ENCODE assay signal across 20 cellular contexts in genomic region chr11:133720951-133721350, GRCh38.
DNase-seq lines count a peak whose midpoint lies in the region; ATAC-seq and TF ChIP-seq lines count a peak whose summit lies in the region.
"Had no signal": no experiment of that assay in that cellular context is flagged by ENCODE, and none has a peak within 500 bp of the region (broad histone marks: within the 10 kb centered on the region; RNA-seq: fewer than 3 reads in every experiment).

No MANE protein-coding gene starts in this region.

- H3K27ac ChIP-seq in trophoblast cell (ENCODE audit: low read depth, low read length) (no peak overlapping the region), aorta (ENCODE audit: low read depth in 1 of 2, low read length in 2 of 2) (no peak overlapping the region)
- H3K27ac ChIP-seq: A549 had no signal

- POLR2A ChIA-PET in MCF 10A (lab: Yijun Ruan, JAX): no interaction called here

- H3K18ac ChIP-seq in trophoblast cell (ENCODE audit: low read length): no peak overlapping the region

- H3K4ac ChIP-seq in trophoblast cell (ENCODE audit: low read depth, low read length): no peak overlapping the region

- H3K23ac ChIP-seq in trophoblast cell (ENCODE audit: low read length): no peak overlapping the region

- no TSS peak for BruUV-seq in MCF 10A (replicated peaks; lab: Mats Ljungman, UMichigan)

- peak in 42 of 58 donors; percentile 4 to 86 (median 44) for DNase-seq in anterior cingulate cortex (lab: John Stamatoyannopoulos, UW)
- peak; percentile 36 for DNase-seq in inferior parietal cortex (ENCODE audit: extremely low spot score)
- no peak for DNase-seq in trophoblast cell
- DNase-seq in aorta: no peak
- no peak for DNase-seq in SIG-M5 (lab: John Stamatoyannopoulos, UW)
- no peak for DNase-seq in MCF 10A (ENCODE audit: unreplicated experiment)
- DNase-seq: 8988T; ACHN; AML-193; C1 segment of cervical spinal cord; Calu3; CD4-positive, alpha-beta memory T cell; COR-L47; DMS53; DMS79 treated with DMSO at 0.1 percent for 48 hours; GOT3; HFFc6 had no signal

- H3K9ac ChIP-seq in trophoblast cell (ENCODE audit: low read length): no peak overlapping the region

- H3K79me1 ChIP-seq in trophoblast cell (ENCODE audit: low read length): peaks cover 32% of the 10 kb centered on the region

- peak overlapping the region; percentile 80 for H2BK12ac ChIP-seq in trophoblast cell (ENCODE audit: low read length)

- no peak overlapping the region for H2BK5ac ChIP-seq in trophoblast cell (ENCODE audit: low read depth, low read length, poor library complexity)

- no peak overlapping the region for H4K8ac ChIP-seq in trophoblast cell (ENCODE audit: low read depth, low read length)

- H4K12ac ChIP-seq in trophoblast cell (ENCODE audit: low read depth, low read length): no peak overlapping the region

- peak overlapping the region; percentile 18 for H2BK120ac ChIP-seq in trophoblast cell (ENCODE audit: insufficient read depth, low read length, poor library complexity)

- H3K27me3 ChIP-seq in trophoblast cell (ENCODE audit: insufficient read depth, low read length): no peaks in the 10 kb centered on the region
- no peaks in the 10 kb centered on the region for H3K27me3 ChIP-seq in aorta (ENCODE audit: control insufficient read depth in 1 of 2, insufficient read depth in 2 of 2, low read length in 1 of 2)

- H3K4me3 ChIP-seq in trophoblast cell (ENCODE audit: low read depth, low read length) (no peak overlapping the region), aorta (ENCODE audit: low read length in 2 of 2) (no peak overlapping the region)
- H3K4me3 ChIP-seq: A549, HAP-1 had no signal

- no peak overlapping the region for H2AK5ac ChIP-seq in trophoblast cell (ENCODE audit: low read length)

- intact Hi-C loops in aorta (cut with DNase I) (no loop called here), MCF 10A (cut with micrococcal nuclease) (no loop called here)

- peaks cover 8% of the 10 kb centered on the region for H3K9me3 Mint-ChIP-seq in MCF 10A (ENCODE audit: unreplicated experiment)

- peak overlapping the region; percentile 90 for H4K91ac ChIP-seq in trophoblast cell (ENCODE audit: low read depth, low read length)

- TF ChIP-seq CTCF in MCF 10A (IDR thresholded peaks at IDR 0.05; ENCODE audit: unreplicated experiment): no peak

- H3K4me1 ChIP-seq in trophoblast cell (ENCODE audit: control insufficient read depth in 1 of 2, insufficient read depth in 2 of 2, low read length in 2 of 2) (peaks cover 24 to 25% of the 10 kb centered on the region in 2 experiments), aorta (ENCODE audit: control insufficient read depth in 1 of 2, insufficient read depth in 2 of 2, low read length in 2 of 2) (no peaks in the 10 kb centered on the region)
- H3K4me1 ChIP-seq: A549, HAP-1 had no signal

- no CpG with 5 or more reads among the region's 6 CpGs for WGBS in trophoblast cell (ENCODE audit: extremely low coverage, insufficient coverage, insufficient read length)
- WGBS in aorta, 2 donors: 84 to 89% methylated on average over 6 of the region's 6 CpGs

- H3K79me2 ChIP-seq in trophoblast cell (ENCODE audit: control insufficient read depth, insufficient read depth, low read length, poor library complexity): peaks cover 4% of the 10 kb centered on the region

- ATAC-seq in aorta (ENCODE audit: low FRiP score) (peak; percentile 6), GM21786 (IDR thresholded peaks at IDR 0.05; ENCODE audit: unreplicated experiment) (no peak)
- ATAC-seq: A549 had no signal

- no peak overlapping the region for H2AFZ ChIP-seq in trophoblast cell (ENCODE audit: insufficient read depth, low read length, poor library complexity)

- no peaks in the 10 kb centered on the region for H3K4me1 Mint-ChIP-seq in MCF 10A (ENCODE audit: insufficient read depth, unreplicated experiment)
- H3K4me1 Mint-ChIP-seq: CD4-positive, alpha-beta memory T cell had no signal

- H3K4me2 ChIP-seq in trophoblast cell (ENCODE audit: low read length): no peak overlapping the region
- H3K4me2 ChIP-seq: A549 had no signal

- H3K4me3 Mint-ChIP-seq in MCF 10A (ENCODE audit: unreplicated experiment): no peak overlapping the region
- H3K4me3 Mint-ChIP-seq: CD4-positive, alpha-beta memory T cell; HFFc6 had no signal

- H3K36me3 ChIP-seq in trophoblast cell (ENCODE audit: control insufficient read depth in 1 of 2, insufficient read depth in 2 of 2, low read length in 2 of 2) (no peaks in the 10 kb centered on the region), aorta (ENCODE audit: control insufficient read depth in 1 of 2, insufficient read depth in 2 of 2, low read length in 1 of 2) (no peaks in the 10 kb centered on the region)
- H3K36me3 ChIP-seq: HAP-1 had no signal

- peaks cover 12% of the 10 kb centered on the region for H3K27me3 Mint-ChIP-seq in MCF 10A (ENCODE audit: insufficient read depth, unreplicated experiment)

- H3K14ac ChIP-seq in trophoblast cell (ENCODE audit: low read length): no peak overlapping the region

- no peak overlapping the region for H3K27ac Mint-ChIP-seq in MCF 10A (ENCODE audit: low read depth, unreplicated experiment)
- H3K27ac Mint-ChIP-seq: CD4-positive, alpha-beta memory T cell; HFFc6 had no signal

- CTCF ChIA-PET in MCF 10A (lab: Yijun Ruan, JAX): no interaction called here

- H3K36me3 Mint-ChIP-seq in MCF 10A (ENCODE audit: insufficient read depth, unreplicated experiment): no peaks in the 10 kb centered on the region
- H3K36me3 Mint-ChIP-seq: CD4-positive, alpha-beta memory T cell had no signal

- H3K9me3 ChIP-seq in trophoblast cell (ENCODE audit: insufficient read depth, low read depth, low read length) (no peaks in the 10 kb centered on the region), aorta (ENCODE audit: control insufficient read depth, low read length) (no peaks in the 10 kb centered on the region)
- H3K9me3 ChIP-seq: A549, HAP-1 had no signal

Comparison
In these comparisons a context has a peak if more than half of its experiments do, and no peak if none do; other contexts are left out.
1. DNase-seq: peak in anterior cingulate cortex (42 of 58) and inferior parietal cortex (single experiment); none in trophoblast cell (0 of 2), aorta (0 of 2), SIG-M5 (single experiment) and MCF 10A (single experiment).